Comparison of ENCODE assay signal across 16 cellular contexts in genomic region chr12:118925407-118926202, GRCh38. TPM values are rescaled to one million over a fixed set of nuclear protein-coding genes. Genes with fewer than 3 reads are reported as not detected.
"Had no signal": no experiment of that assay in that cellular context is flagged by ENCODE, and none has a peak within 500 bp of the region (broad histone marks: within the 10 kb centered on the region; RNA-seq: fewer than 3 reads in every experiment).

No MANE protein-coding gene starts in this region.

- H3K4me3 Mint-ChIP-seq: activated B cell treated with CpG ODN at 0.5 μM for 24 hours; activated CD4-positive, alpha-beta T cell treated with anti-CD3 and anti-CD28 coated beads, Interleukin-2, amount 10 ng/mL, durations not matched to agents 24 days and 14 days; activated naive CD4-positive, alpha-beta T cell treated with anti-CD3 and anti-CD28 coated beads, Interleukin-2, amount 10 ng/mL, durations not matched to agents 7 days and 5 days; mesothelial cell of epicardium; stimulated activated effector memory CD8-positive, alpha-beta T cell treated with anti-CD3 and anti-CD28 coated beads, Interleukin-12 subunit alpha, Interleukin-12 subunit beta, amount 100 ng/mL, for 72 hours had no signal

- H3K27me3 Mint-ChIP-seq: activated B cell treated with CpG ODN at 0.5 μM for 24 hours; activated CD4-positive, alpha-beta T cell treated with anti-CD3 and anti-CD28 coated beads, Interleukin-2, amount 10 ng/mL, durations not matched to agents 24 days and 14 days; activated naive CD4-positive, alpha-beta T cell treated with anti-CD3 and anti-CD28 coated beads, Interleukin-2, amount 10 ng/mL, durations not matched to agents 7 days and 5 days had no signal

- ATAC-seq: stimulated activated effector memory CD8-positive, alpha-beta T cell treated with anti-CD3 and anti-CD28 coated beads, Interleukin-12 subunit alpha, Interleukin-12 subunit beta, amount 100 ng/mL, for 72 hours had no signal

- DNase-seq: activated B cell treated with CpG ODN at 0.5 μM for 24 hours; activated CD4-positive, alpha-beta T cell treated with anti-CD3 and anti-CD28 coated beads, Interleukin-2, amount 10 ng/mL, durations not matched to agents 24 days and 14 days; activated CD8-positive, alpha-beta memory T cell treated with anti-CD3 and anti-CD28 coated beads for 24 hours; activated naive CD4-positive, alpha-beta T cell treated with anti-CD3 and anti-CD28 coated beads, Interleukin-2, amount 10 ng/mL, durations not matched to agents 7 days and 5 days; caudate nucleus; colonic mucosa; esophagus squamous epithelium; foreskin fibroblast; heart right ventricle; naive B cell; posterior cingulate gyrus; transverse colon had no signal

- H3K9me3 Mint-ChIP-seq: activated T-helper 2 cell treated with anti-CD3 and anti-CD28 coated beads, Interferon-gamma antibody, Interleukin-2, Interleukin-4, amounts not matched to agents 10 μg/mL and 5 μg/mL and 100 μg/mL, durations not matched to agents 14 hours and 24 hours and 36 hours; mesothelial cell of epicardium had no signal

- H3K4me1 Mint-ChIP-seq: activated B cell treated with CpG ODN at 0.5 μM for 24 hours; activated CD4-positive, alpha-beta T cell treated with anti-CD3 and anti-CD28 coated beads, Interleukin-2, amount 10 ng/mL, durations not matched to agents 24 days and 14 days; activated naive CD4-positive, alpha-beta T cell treated with anti-CD3 and anti-CD28 coated beads, Interleukin-2, amount 10 ng/mL, durations not matched to agents 7 days and 5 days; mesothelial cell of epicardium; naive B cell; stimulated activated effector memory CD8-positive, alpha-beta T cell treated with anti-CD3 and anti-CD28 coated beads, Interleukin-12 subunit alpha, Interleukin-12 subunit beta, amount 100 ng/mL, for 72 hours had no signal

- H3K27me3 ChIP-seq: colonic mucosa, esophagus squamous epithelium, transverse colon had no signal

- H3K36me3 ChIP-seq: colonic mucosa, esophagus squamous epithelium, heart right ventricle, transverse colon had no signal

- H3K9me3 ChIP-seq: colonic mucosa, esophagus squamous epithelium, heart right ventricle, transverse colon had no signal

- H3K36me3 Mint-ChIP-seq: activated naive CD4-positive, alpha-beta T cell treated with anti-CD3 and anti-CD28 coated beads, Interleukin-2, amount 10 ng/mL, durations not matched to agents 7 days and 5 days; mesothelial cell of epicardium; naive B cell; stimulated activated effector memory CD8-positive, alpha-beta T cell treated with anti-CD3 and anti-CD28 coated beads, Interleukin-12 subunit alpha, Interleukin-12 subunit beta, amount 100 ng/mL, for 72 hours had no signal

- H3K4me3 ChIP-seq: colonic mucosa, esophagus squamous epithelium, heart right ventricle, transverse colon had no signal

- H3K27ac ChIP-seq: colonic mucosa, heart right ventricle, transverse colon had no signal

- H3K27ac Mint-ChIP-seq: activated B cell treated with CpG ODN at 0.5 μM for 24 hours; activated CD4-positive, alpha-beta T cell treated with anti-CD3 and anti-CD28 coated beads, Interleukin-2, amount 10 ng/mL, durations not matched to agents 24 days and 14 days; activated naive CD4-positive, alpha-beta T cell treated with anti-CD3 and anti-CD28 coated beads, Interleukin-2, amount 10 ng/mL, durations not matched to agents 7 days and 5 days; activated T-helper 2 cell treated with anti-CD3 and anti-CD28 coated beads, Interferon-gamma antibody, Interleukin-2, Interleukin-4, amounts not matched to agents 10 μg/mL and 5 μg/mL and 100 μg/mL, durations not matched to agents 14 hours and 24 hours and 36 hours; mesothelial cell of epicardium; naive B cell; stimulated activated effector memory CD8-positive, alpha-beta T cell treated with anti-CD3 and anti-CD28 coated beads, Interleukin-12 subunit alpha, Interleukin-12 subunit beta, amount 100 ng/mL, for 72 hours had no signal

- H3K4me1 ChIP-seq: colonic mucosa, esophagus squamous epithelium, transverse colon had no signal

RNA-seq across cellular contexts. Expression of gene SRRM4, which starts 55.7 kb away (rescaled TPM):
- total RNA-seq: activated B cell treated with CpG ODN at 0.5 μM for 24 hours; activated CD4-positive, alpha-beta T cell treated with anti-CD3 and anti-CD28 coated beads, Interleukin-2, amount 10 ng/mL, durations not matched to agents 24 days and 14 days; activated T-helper 2 cell treated with anti-CD3 and anti-CD28 coated beads, Interferon-gamma antibody, Interleukin-2, Interleukin-4, amounts not matched to agents 10 μg/mL and 5 μg/mL and 100 μg/mL, durations not matched to agents 14 hours and 24 hours and 36 hours; esophagus squamous epithelium; subcutaneous adipose tissue had no signal
